30 cellular contexts compared by ENCODE assay signal in the genomic region with DNA sequence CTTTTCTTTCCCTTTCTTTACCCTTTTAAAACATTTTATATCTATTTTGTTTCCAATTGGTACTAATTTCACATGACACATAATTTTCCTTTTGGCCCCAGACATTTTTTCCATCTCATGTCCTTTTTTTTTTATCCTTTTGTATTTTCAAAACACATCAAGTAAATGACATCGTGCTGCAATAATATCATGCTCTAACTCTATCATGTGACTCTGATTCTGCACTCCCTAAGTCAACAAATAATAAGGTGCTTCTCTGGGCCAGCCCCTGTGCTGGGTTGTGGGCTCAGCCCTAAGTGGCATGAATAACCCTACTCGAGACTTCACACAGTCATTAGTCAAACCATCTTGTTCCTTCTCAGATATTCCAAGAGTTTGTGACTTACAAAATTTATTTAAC. TPM values are rescaled to one million over a fixed set of nuclear protein-coding genes. Genes with fewer than 3 reads are reported as not detected.
"Had no signal": no experiment of that assay in that cellular context is flagged by ENCODE, and none has a peak within 500 bp of the region (broad histone marks: within the 10 kb centered on the region; RNA-seq: fewer than 3 reads in every experiment).

No MANE protein-coding gene starts in this region.

- H3K4me3 ChIP-seq: ascending aorta, body of pancreas, Peyer's patch, SJCRH30 had no signal

- H3K4me1 ChIP-seq: ascending aorta, Peyer's patch, SJCRH30 had no signal

- H3K27ac ChIP-seq: body of pancreas, Peyer's patch, RWPE1, SJCRH30 had no signal

- H3K27me3 ChIP-seq: ascending aorta, body of pancreas, Peyer's patch, SJCRH30 had no signal

- DNase-seq: activated CD4-positive, alpha-beta T cell treated with anti-CD3 and anti-CD28 coated beads for 1 hour; activated CD4-positive, alpha-beta T cell treated with anti-CD3 and anti-CD28 coated beads, Interleukin-2, amount 10 ng/mL, durations not matched to agents 24 days and 14 days; activated CD4-positive, alpha-beta T cell treated with anti-CD3 and anti-CD28 coated beads, Interleukin-2, amount 50 U/mL, for 48 hours; activated CD8-positive, alpha-beta memory T cell treated with anti-CD3 and anti-CD28 coated beads, Interleukin-2, amount 10 ng/mL, durations not matched to agents 7 days and 5 days; activated effector memory CD4-positive, alpha-beta T cell treated with Interleukin-2 at 50 U/mL for 16 hours; activated naive CD4-positive, alpha-beta T cell; activated naive CD8-positive, alpha-beta T cell treated with anti-CD3 and anti-CD28 coated beads, Interleukin-2, amount 50 U/mL, for 24 hours; activated T-cell treated with anti-CD3 and anti-CD28 coated beads, Interleukin-2, amount 50 U/mL, for 24 hours; amniotic stem cell; body of pancreas; central memory CD4-positive, alpha-beta T cell; Kasumi-1; KBM-7; NCI-H1105 treated with DMSO at 0.1 percent for 48 hours; NCI-H1694; NCI-H2029; NCI-H345; NCI-H510A; NCI-H526 treated with DMSO at 0.1 percent for 48 hours; Peyer's patch; Right ventricle myocardium superior; SJCRH30; T-helper 17 cell; T-helper 9 cell had no signal

- ATAC-seq: activated CD8-positive, alpha-beta memory T cell treated with anti-CD3 and anti-CD28 coated beads, Interleukin-2, amount 10 ng/mL, durations not matched to agents 7 days and 5 days; activated naive CD4-positive, alpha-beta T cell treated with anti-CD3 and anti-CD28 coated beads, Interleukin-2, amount 50 U/mL, for 72 hours; activated naive CD8-positive, alpha-beta T cell treated with anti-CD3 and anti-CD28 coated beads, Interleukin-2, amount 50 U/mL, for 24 hours; body of pancreas; T-helper 17 cell; WTC11 had no signal

- H3K9me3 ChIP-seq: ascending aorta, body of pancreas, Peyer's patch, SJCRH30 had no signal

- H3K36me3 ChIP-seq: ascending aorta, Peyer's patch, SJCRH30 had no signal

- FAIRE-seq: bronchial epithelial cell had no signal

RNA-seq across cellular contexts. Expression of a gene that starts 21.7 kb away (rescaled TPM):
- total RNA-seq: activated CD4-positive, alpha-beta T cell treated with anti-CD3 and anti-CD28 coated beads, Interleukin-2, amount 10 ng/mL, durations not matched to agents 24 days and 14 days; activated CD8-positive, alpha-beta memory T cell treated with anti-CD3 and anti-CD28 coated beads, Interleukin-2, amount 10 ng/mL, durations not matched to agents 7 days and 5 days; activated naive CD4-positive, alpha-beta T cell treated with anti-CD3 and anti-CD28 coated beads, Interleukin-2, amount 50 U/mL, for 72 hours; activated T-helper 1 cell treated with anti-CD3 and anti-CD28 coated beads, Interleukin-12 subunit alpha, Interleukin-12 subunit beta, Interleukin-2, Interleukin-4 antibody, amounts not matched to agents 30 ng/mL and 10 ng/mL and 1 ng/mL, durations not matched to agents 14 hours and 24 hours and 36 hours; T-helper 17 cell had no signal

RNA-seq across cellular contexts. Expression of a gene that starts 57.9 kb away (rescaled TPM):
- total RNA-seq: activated CD4-positive, alpha-beta T cell treated with anti-CD3 and anti-CD28 coated beads, Interleukin-2, amount 10 ng/mL, durations not matched to agents 24 days and 14 days; activated naive CD4-positive, alpha-beta T cell treated with anti-CD3 and anti-CD28 coated beads, Interleukin-2, amount 50 U/mL, for 72 hours; activated T-helper 1 cell treated with anti-CD3 and anti-CD28 coated beads, Interleukin-12 subunit alpha, Interleukin-12 subunit beta, Interleukin-2, Interleukin-4 antibody, amounts not matched to agents 30 ng/mL and 10 ng/mL and 1 ng/mL, durations not matched to agents 14 hours and 24 hours and 36 hours; SJCRH30; T-helper 17 cell had no signal
